ENCODE assay signal across 1 cellular context in genomic region chr9:116278326-116278725, GRCh38.
TF ChIP-seq lines count a peak whose summit lies in the region.

No MANE protein-coding gene starts in this region.

TF ChIP-seq in GM23338, 12 proteins besides CTCF, POLR2A, EP300 and RAD21 (continued from another document):
- TF ChIP-seq ZNF331 (CRISPR knock-in tag; IDR thresholded peaks at IDR 0.05; ENCODE audit: low read depth): no peak
- TF ChIP-seq EZH2phosphoT487 (IDR thresholded peaks at IDR 0.05; ENCODE audit: unreplicated experiment): no peak
- no peak for TF ChIP-seq NANOG (IDR thresholded peaks at IDR 0.05; ENCODE audit: borderline replicate concordance)
- TF ChIP-seq ZNF462 (CRISPR knock-in tag; IDR thresholded peaks at IDR 0.05): no peak
- TF ChIP-seq, protein P1, sequence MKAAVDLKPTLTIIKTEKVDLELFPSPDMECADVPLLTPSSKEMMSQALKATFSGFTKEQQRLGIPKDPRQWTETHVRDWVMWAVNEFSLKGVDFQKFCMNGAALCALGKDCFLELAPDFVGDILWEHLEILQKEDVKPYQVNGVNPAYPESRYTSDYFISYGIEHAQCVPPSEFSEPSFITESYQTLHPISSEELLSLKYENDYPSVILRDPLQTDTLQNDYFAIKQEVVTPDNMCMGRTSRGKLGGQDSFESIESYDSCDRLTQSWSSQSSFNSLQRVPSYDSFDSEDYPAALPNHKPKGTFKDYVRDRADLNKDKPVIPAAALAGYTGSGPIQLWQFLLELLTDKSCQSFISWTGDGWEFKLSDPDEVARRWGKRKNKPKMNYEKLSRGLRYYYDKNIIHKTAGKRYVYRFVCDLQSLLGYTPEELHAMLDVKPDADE (IDR thresholded peaks at IDR 0.05): no peak
- no peak for TF ChIP-seq STAT1 (IDR thresholded peaks at IDR 0.05; ENCODE audit: unreplicated experiment)
- no peak for TF ChIP-seq CREB1 (CRISPR knock-in tag; IDR thresholded peaks at IDR 0.05; ENCODE audit: low read depth)
- TF ChIP-seq EZH2 (IDR thresholded peaks at IDR 0.05; ENCODE audit: low read depth, unreplicated experiment): no peak
